Comparison of ENCODE assay signal across 12 cellular contexts in the genomic region with DNA sequence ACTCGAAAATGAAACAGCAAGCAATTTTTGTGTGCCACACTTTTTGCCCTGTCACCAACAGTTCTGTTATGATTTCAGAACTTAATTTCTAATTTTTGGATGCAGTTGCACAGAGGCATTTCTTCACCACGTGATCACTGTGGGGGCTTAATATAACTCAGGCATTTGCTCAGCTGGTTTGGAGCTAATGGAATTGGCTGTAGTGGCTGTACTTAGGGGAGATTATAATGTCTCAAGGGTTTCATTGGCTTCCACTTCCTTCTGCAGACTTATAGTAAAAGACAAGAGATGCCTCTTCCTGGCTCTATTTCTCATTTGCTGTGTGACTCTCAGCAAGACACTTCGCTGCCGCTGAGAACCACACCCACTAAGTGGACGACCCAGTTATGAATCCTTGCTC.
DNase-seq lines count a peak whose midpoint lies in the region; ATAC-seq and TF ChIP-seq lines count a peak whose summit lies in the region.
"Had no signal": no experiment of that assay in that cellular context is flagged by ENCODE, and none has a peak within 500 bp of the region (broad histone marks: within the 10 kb centered on the region; RNA-seq: fewer than 3 reads in every experiment).

No MANE protein-coding gene starts in this region.

- H3K27me3 Mint-ChIP-seq in stimulated activated memory B cell treated with anti-CD40 and anti-IgM and Interleukin-4, amounts not matched to agents 10 μg/mL and 1 μg/mL and 100 μg/mL, for 72 hours, result no peaks in the 10 kb centered on the region

- H3K9me3 Mint-ChIP-seq in stimulated activated memory B cell treated with anti-CD40 and anti-IgM and Interleukin-4, amounts not matched to agents 10 μg/mL and 1 μg/mL and 100 μg/mL, for 72 hours, result no peaks in the 10 kb centered on the region

- in situ Hi-C loops in GM18951 (cut with MboI; ENCODE audit: low sequenced_read_pairs, unreplicated experiment), result loop anchor here (10.0 kb wide), 1 partner anchor 523 kb away; a partner anchor contains a TSS

- DNase-seq in NOMO-1 treated with dmso at 0.1 percent for 144 hours (lab: John Stamatoyannopoulos, UW; ENCODE audit: unreplicated experiment) (peak; percentile 1), right cardiac atrium (peak in 1 of 3 donors; percentile 56), HuH-7 (ENCODE audit: low spot score) (no peak), iPS-NIHi7 (ENCODE audit: extremely low spot score) (no peak), EL (no peak)
- DNase-seq: activated CD4-positive, alpha-beta T cell treated with anti-CD3 and anti-CD28 coated beads for 4 hours; Calu3; effector CD8-positive, alpha-beta T cell; Karpas-422; retina had no signal

- H3K9me3 ChIP-seq in right cardiac atrium (ENCODE audit: control insufficient read depth, low read length), result no peaks in the 10 kb centered on the region

- no peak overlapping the region for H3K4me3 ChIP-seq in right cardiac atrium (ENCODE audit: low read length)

- peaks cover 91% of the 10 kb centered on the region for H3K4me1 Mint-ChIP-seq in stimulated activated memory B cell treated with anti-CD40 and anti-IgM and Interleukin-4, amounts not matched to agents 10 μg/mL and 1 μg/mL and 100 μg/mL, for 72 hours

- intact Hi-C loops in right cardiac atrium (cut with DNase I), result no loop called here

- peak; percentile 34 for TF ChIP-seq POLR2A in GM18951 (IDR thresholded peaks at IDR 0.05; ENCODE audit: extremely low read depth, insufficient read depth, insufficient read length)

- peak overlapping the region; percentile 50 for H3K4me3 Mint-ChIP-seq in stimulated activated memory B cell treated with anti-CD40 and anti-IgM and Interleukin-4, amounts not matched to agents 10 μg/mL and 1 μg/mL and 100 μg/mL, for 72 hours

- H3K4me1 ChIP-seq in right cardiac atrium (ENCODE audit: control insufficient read depth, insufficient read depth, low read length), result peaks cover 5% of the 10 kb centered on the region

- ATAC-seq in right cardiac atrium, result peak; percentile 34 to 53
- ATAC-seq in stimulated activated memory B cell treated with anti-CD40 and anti-IgM and Interleukin-4, amounts not matched to agents 10 μg/mL and 1 μg/mL and 100 μg/mL, for 72 hours, result peak; percentile 24

- 51% methylated on average over 5 of the region's 5 CpGs for WGBS in right cardiac atrium

- H3K27ac Mint-ChIP-seq in stimulated activated memory B cell treated with anti-CD40 and anti-IgM and Interleukin-4, amounts not matched to agents 10 μg/mL and 1 μg/mL and 100 μg/mL, for 72 hours, result peak overlapping the region; percentile 96

- H3K27ac ChIP-seq in right cardiac atrium (ENCODE audit: low read length), result peak overlapping the region; percentile 37

- no peaks in the 10 kb centered on the region for H3K36me3 Mint-ChIP-seq in stimulated activated memory B cell treated with anti-CD40 and anti-IgM and Interleukin-4, amounts not matched to agents 10 μg/mL and 1 μg/mL and 100 μg/mL, for 72 hours

- no peaks in the 10 kb centered on the region for H3K27me3 ChIP-seq in right cardiac atrium (ENCODE audit: control insufficient read depth, insufficient read depth)
